Comparison of ENCODE assay signal across 16 cellular contexts in genomic region chr2:120892967-120893667, GRCh38.
DNase-seq lines count a peak whose midpoint lies in the region; ATAC-seq, FAIRE-seq and TF ChIP-seq lines count a peak whose summit lies in the region.
"Had no signal": no experiment of that assay in that cellular context is flagged by ENCODE, and none has a peak within 500 bp of the region (broad histone marks: within the 10 kb centered on the region; RNA-seq: fewer than 3 reads in every experiment).

No MANE protein-coding gene starts in this region.

- H3K9me3 ChIP-seq in left ventricle myocardium inferior (replicated peaks) (no peaks in the 10 kb centered on the region), psoas muscle (no peaks in the 10 kb centered on the region), upper lobe of right lung (no peaks in the 10 kb centered on the region)

- TF ChIP-seq CTCF in astrocyte of the spinal cord (IDR thresholded peaks at IDR 0.05; ENCODE audit: low read depth, low read length) (no peak), left ventricle myocardium inferior (IDR thresholded peaks at IDR 0.05; ENCODE audit: borderline replicate concordance) (no peak), psoas muscle (IDR thresholded peaks at IDR 0.05) (no peak), upper lobe of right lung (IDR thresholded peaks at IDR 0.05) (no peak)

- H3K36me3 ChIP-seq in left ventricle myocardium inferior (no peaks in the 10 kb centered on the region), psoas muscle (ENCODE audit: insufficient read depth in 1 of 2, low read depth in 1 of 2) (no peaks in the 10 kb centered on the region), upper lobe of right lung (no peaks in the 10 kb centered on the region)

- H3K27ac ChIP-seq in left ventricle myocardium inferior (replicated peaks) (peak overlapping the region; percentile 32), psoas muscle (peak overlapping the region; percentile 82), upper lobe of right lung (no peak overlapping the region)

- WGBS in psoas muscle, 3 donors: 13 to 20% (median 17%) methylated on average over 11 of the region's 11 CpGs

- intact Hi-C loops in left ventricle myocardium inferior (cut with micrococcal nuclease): no loop called here
- intact Hi-C loops in psoas muscle (cut with DNase I): no loop called here
- intact Hi-C loops in upper lobe of right lung (cut with DNase I): no loop called here

- H3K4me3 ChIP-seq in astrocyte of the spinal cord (ENCODE audit: low read depth, low read length) (no peak overlapping the region), left ventricle myocardium inferior (no peak overlapping the region), psoas muscle (peak overlapping the region; percentile 47), upper lobe of right lung (no peak overlapping the region)

- FAIRE-seq in GM19239 (lab: Jason Lieb, UNC): no peak

- H3K27me3 ChIP-seq in left ventricle myocardium inferior (ENCODE audit: low read depth): no peaks in the 10 kb centered on the region
- H3K27me3 ChIP-seq in psoas muscle (ENCODE audit: insufficient read depth in 3 of 3, low read length in 2 of 3): no peaks in the 10 kb centered on the region
- H3K27me3 ChIP-seq in upper lobe of right lung: no peaks in the 10 kb centered on the region

- H3K4me1 ChIP-seq in left ventricle myocardium inferior (peaks cover 18% of the 10 kb centered on the region), psoas muscle (peaks cover 37% of the 10 kb centered on the region), upper lobe of right lung (no peaks in the 10 kb centered on the region)

- DNase-seq in Daoy (ENCODE audit: low read depth) (peak; percentile 18), astrocyte of the spinal cord (ENCODE audit: low read depth, low spot score) (peak; percentile 62), left ventricle myocardium inferior (no peak), psoas muscle (peak in 1 of 2 donors; percentile 73), epidermal melanocyte (ENCODE audit: insufficient read length, low spot score) (no peak), upper lobe of right lung (no peak), GM19239 (ENCODE audit: insufficient read length, low spot score) (no peak), activated gamma-delta T cell treated with Interleukin-2 at 50 U/mL for 16 hours (no peak)
- DNase-seq: activated CD4-positive, CD25-positive, alpha-beta regulatory T cell; CD4-positive, alpha-beta memory T cell; dermis blood vessel endothelial cell; HCEC 1CT; naive B cell; NCI-H510A; SHP77; stimulated activated naive CD8-positive, alpha-beta T cell treated with anti-CD3 and anti-CD28 coated beads, Interleukin-15, Interleukin-2, amounts not matched to agents 100 U/mL and 50 U/mL, for 24 hours had no signal

- in situ Hi-C loops in astrocyte of the spinal cord (cut with HindIII; ENCODE audit: low sequenced_read_pairs): no loop called here

- peak; percentile 79 to 90 (median 88) for ATAC-seq in psoas muscle
- no peak for ATAC-seq in upper lobe of right lung
- ATAC-seq: stimulated activated naive CD8-positive, alpha-beta T cell treated with anti-CD3 and anti-CD28 coated beads, Interleukin-15, Interleukin-2, amounts not matched to agents 100 U/mL and 50 U/mL, for 24 hours had no signal

Comparison
In these comparisons a context has a peak if more than half of its experiments do, and no peak if none do; other contexts are left out.
1. DNase-seq: peak in Daoy (single experiment) and astrocyte of the spinal cord (single experiment); none in left ventricle myocardium inferior (single experiment), epidermal melanocyte (single experiment), upper lobe of right lung (single experiment), GM19239 (single experiment) and activated gamma-delta T cell treated with Interleukin-2 at 50 U/mL for 16 hours (single experiment).